In the genomic region with DNA sequence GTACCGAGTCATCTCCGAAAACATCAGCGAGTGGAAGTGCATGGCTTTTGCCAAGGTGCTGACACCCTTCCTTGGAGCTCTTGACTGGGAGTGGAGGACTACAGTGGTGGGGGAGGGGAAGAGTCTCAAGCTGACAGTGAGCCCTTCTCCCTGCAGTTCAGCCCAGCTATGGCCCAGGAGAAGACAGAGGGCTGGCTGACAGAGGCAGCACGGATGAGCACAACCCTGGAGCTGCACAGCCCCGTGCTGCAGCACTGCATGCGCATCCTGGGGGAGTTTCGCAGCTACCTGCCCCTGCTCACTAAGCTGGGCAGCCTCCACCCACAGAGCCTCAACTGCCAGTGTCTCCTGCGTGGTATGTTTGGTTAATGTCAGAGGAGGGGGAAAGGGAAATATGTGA, we compare ENCODE assay signal across 17 cellular contexts. TPM values are rescaled to one million over a fixed set of nuclear protein-coding genes. Genes with fewer than 3 reads are reported as not detected.
A peak's percentile ranks its signal among the peaks of the same experiment; 100 is the strongest.
DNase-seq lines count a peak whose midpoint lies in the region; ATAC-seq, FAIRE-seq and TF ChIP-seq lines count a peak whose summit lies in the region.
"Had no signal": no experiment of that assay in that cellular context is flagged by ENCODE, and none has a peak within 500 bp of the region (broad histone marks: within the 10 kb centered on the region; RNA-seq: fewer than 3 reads in every experiment).

No MANE protein-coding gene starts in this region.

- H4K91ac ChIP-seq in H9 (ENCODE audit: insufficient read length, low read depth, low read length), result no peak overlapping the region

- H2BK12ac ChIP-seq in H9 (ENCODE audit: insufficient read length, low read depth, low read length), result no peak overlapping the region

- H3K4me1 ChIP-seq in H9 (ENCODE audit: insufficient read depth, low read length), result no peaks in the 10 kb centered on the region
- H3K4me1 ChIP-seq in K562 (replicated peaks in 1 of 2; ENCODE audit: control insufficient read depth in 2 of 2, insufficient read depth in 2 of 2, low read length in 2 of 2), result peaks cover 11 to 16% of the 10 kb centered on the region in 2 experiments; a peak in 4 of 5 replicates
- peaks cover 10% of the 10 kb centered on the region for H3K4me1 ChIP-seq in neural progenitor cell
- H3K4me1 ChIP-seq in hepatocyte (ENCODE audit: insufficient read depth), result no peaks in the 10 kb centered on the region
- H3K4me1 ChIP-seq: BE2C had no signal

- DNase-seq in ELF-1 (ENCODE audit: low read depth, low spot score) (peak; percentile 21), H9 (no peak), K562 (ENCODE audit: extremely low read depth in 1 of 4, low spot score in 3 of 4) (peak in 2 of 4 experiments; percentile 17 to 24), neural progenitor cell (ENCODE audit: low spot score) (peak; percentile 16), hepatocyte (ENCODE audit: low spot score) (no peak), NCI-H2227 treated with DMSO at 0.1 percent for 48 hours (lab: John Stamatoyannopoulos, UW) (no peak)
- no peak for DNase-seq in stimulated activated CD4-positive, alpha-beta T cell treated with anti-CD3 and anti-CD28 coated beads, Interleukin-4, amount 100 ng/mL, for 4 hours
- DNase-seq: BE2C; Calu3; CD4-positive, alpha-beta memory T cell; GM23248; NCI-H1048; NCI-H1436 treated with DMSO at 0.1 percent for 48 hours; NCI-H2029 treated with DMSO at 0.1 percent for 48 hours; NCI-H2171 treated with DMSO at 0.1 percent for 48 hours; NCI-H510A had no signal

- CTCF ChIA-PET in K562 (lab: Yijun Ruan, JAX; ENCODE audit: low intra/inter-chr PET ratio), result no interaction called here

- H3K79me2 ChIP-seq in H9 (ENCODE audit: insufficient read depth, low read length) (no peaks in the 10 kb centered on the region), K562 (ENCODE audit: control insufficient read depth, insufficient read depth, low read length) (no peaks in the 10 kb centered on the region), neural progenitor cell (ENCODE audit: low read depth) (no peaks in the 10 kb centered on the region), hepatocyte (no peaks in the 10 kb centered on the region)

- no peak overlapping the region for H3K27ac Mint-ChIP-seq in H9
- H3K27ac Mint-ChIP-seq in neural progenitor cell, result no peak overlapping the region

- no peaks in the 10 kb centered on the region for H3K9me3 Mint-ChIP-seq in H9
- no peaks in the 10 kb centered on the region for H3K9me3 Mint-ChIP-seq in neural progenitor cell
- H3K9me3 Mint-ChIP-seq: CD4-positive, alpha-beta memory T cell had no signal

- no TSS peak for BruUV-seq in K562 (replicated peaks; lab: Mats Ljungman, UMichigan)

- no peak overlapping the region for H2AFZ ChIP-seq in H9 (ENCODE audit: low read length)
- H2AFZ ChIP-seq in K562 (ENCODE audit: low read depth, low read length), result peak overlapping the region; percentile 33; the same call in 1 of the 2 replicates
- no peak overlapping the region for H2AFZ ChIP-seq in neural progenitor cell (replicated peaks)
- H2AFZ ChIP-seq in hepatocyte, result no peak overlapping the region
- H2AFZ ChIP-seq: GM23248 had no signal

- WGBS in H9 (ENCODE audit: extremely low coverage, insufficient read length, low lambda C conversion rate), result no CpG with 5 or more reads among the region's 8 CpGs
- WGBS in K562 (ENCODE audit: insufficient coverage, low coverage, missing lambda C conversion rate), result 52% methylated on average over 8 of the region's 8 CpGs
- WGBS in hepatocyte (ENCODE audit: low lambda C conversion rate, missing lambda C conversion rate), result 82% methylated on average over 8 of the region's 8 CpGs

- H3K27ac ChIP-seq in H9 (ENCODE audit: insufficient read length, low read depth, low read length) (no peak overlapping the region), K562 (ENCODE audit: extremely low read depth, low read depth, low read length) (no peak overlapping the region; the same call in 2 of the 3 replicates), neural progenitor cell (no peak overlapping the region), hepatocyte (no peak overlapping the region)
- H3K27ac ChIP-seq: GM23248, KMS-11 had no signal

- no peak overlapping the region for H2BK120ac ChIP-seq in H9 (ENCODE audit: low read depth, low read length, poor library complexity, severe bottlenecking)

- peak; percentile 71 for ATAC-seq in K562

- POLR2A ChIA-PET in K562 (lab: Yijun Ruan, JAX), result interaction anchor here (0.6 to 1.2 kb wide), 5 partner anchors 9 to 19 kb away, joined by 3 to 8 read pairs (median 4); no protein-coding TSS in a partner anchor

- no peak overlapping the region for H3K23ac ChIP-seq in H9 (ENCODE audit: insufficient read length, low read depth, low read length)

- H3T11ph ChIP-seq in H9 (ENCODE audit: low read length), result no peak overlapping the region

- H3K9me3 ChIP-seq in H9 (ENCODE audit: control insufficient read depth, low read depth, low read length) (no peaks in the 10 kb centered on the region), K562 (replicated peaks; ENCODE audit: control insufficient read depth, insufficient read depth, low read depth, low read length) (no peaks in the 10 kb centered on the region), neural progenitor cell (ENCODE audit: low read depth) (no peaks in the 10 kb centered on the region), hepatocyte (ENCODE audit: low read depth) (no peaks in the 10 kb centered on the region)
- H3K9me3 ChIP-seq: BE2C had no signal

- no peak overlapping the region for H3K4me2 ChIP-seq in H9 (ENCODE audit: insufficient read depth, insufficient read length, low read length)
- no peak overlapping the region for H3K4me2 ChIP-seq in K562 (ENCODE audit: insufficient read depth, low read length)
- H3K4me2 ChIP-seq in neural progenitor cell, result peak overlapping the region; percentile 53
- no peak overlapping the region for H3K4me2 ChIP-seq in hepatocyte
- H3K4me2 ChIP-seq: KMS-11 had no signal

- H2BK5ac ChIP-seq in H9 (ENCODE audit: insufficient read length, low read length), result no peak overlapping the region

- peaks cover 4% of the 10 kb centered on the region for H3F3A ChIP-seq in neural progenitor cell (ENCODE audit: low read depth)

- TF ChIP-seq EP300 in K562 (IDR thresholded peaks at IDR 0.05; ENCODE audit: low read length), result no peak

- in situ Hi-C loops in K562 (cut with MboI), result loop anchor here (10.0 kb wide), 1 partner anchor 136 kb away; no protein-coding TSS in a partner anchor

- TF ChIP-seq POLR2A in K562 (conservative IDR thresholded peaks at IDR 0.05), result no peak

- peak overlapping the region; percentile 72; the same call in 1 of the 2 replicates for H3K14ac ChIP-seq in H9 (ENCODE audit: insufficient read depth, low read length)

- no peaks in the 10 kb centered on the region for H3K9me2 ChIP-seq in hepatocyte (replicated peaks; ENCODE audit: insufficient read depth)

- H3K36me3 ChIP-seq in K562 (ENCODE audit: control insufficient read depth, insufficient read depth, low read length), result no peaks in the 10 kb centered on the region; the same call in 2 of the 3 replicates
- H3K36me3 ChIP-seq in neural progenitor cell, result no peaks in the 10 kb centered on the region
- no peaks in the 10 kb centered on the region for H3K36me3 ChIP-seq in hepatocyte (replicated peaks; ENCODE audit: insufficient read depth, low read depth)
- H3K36me3 ChIP-seq: BE2C had no signal

- H3K27me3 ChIP-seq in H9 (ENCODE audit: insufficient read depth, low read length), result no peaks in the 10 kb centered on the region
- no peaks in the 10 kb centered on the region for H3K27me3 ChIP-seq in K562 (ENCODE audit: control insufficient read depth in 2 of 2, insufficient read depth in 2 of 2, low read length in 2 of 2)
- H3K27me3 ChIP-seq in neural progenitor cell, result no peaks in the 10 kb centered on the region
- H3K27me3 ChIP-seq in hepatocyte, result no peaks in the 10 kb centered on the region
- H3K27me3 ChIP-seq: BE2C had no signal

- H3K18ac ChIP-seq in H9 (ENCODE audit: insufficient read length, low read depth, low read length), result no peak overlapping the region

- TF ChIP-seq CTCF in H9 (conservative IDR thresholded peaks at IDR 0.05), result no peak
- no peak for TF ChIP-seq CTCF in K562 (IDR thresholded peaks at IDR 0.05 in 2 of 3, conservative IDR thresholded peaks at IDR 0.05 in 1 of 3; ENCODE audit: insufficient read depth in 2 of 3, low read depth in 1 of 3, low read length in 3 of 3)
- no peak for TF ChIP-seq CTCF in neural progenitor cell (IDR thresholded peaks at IDR 0.05)
- no peak for TF ChIP-seq CTCF in hepatocyte (IDR thresholded peaks at IDR 0.05; ENCODE audit: poor library complexity)

- peaks cover 14 to 17% of the 10 kb centered on the region in 2 experiments for H3K4me1 Mint-ChIP-seq in H9
- H3K4me1 Mint-ChIP-seq in neural progenitor cell, result no peaks in the 10 kb centered on the region

- no peak for TF ChIP-seq RAD21 in K562 (CRISPR knock-in tag; conservative IDR thresholded peaks at IDR 0.05 in 1 of 2, IDR thresholded peaks at IDR 0.05 in 1 of 2)

- no peak overlapping the region for H3K56ac ChIP-seq in H9 (ENCODE audit: insufficient read length, low read depth, low read length)

- intact Hi-C loops in K562 (cut with micrococcal nuclease), result no loop called here

- H4K20me1 ChIP-seq in H9 (ENCODE audit: control insufficient read depth, insufficient read depth, insufficient read length) (no peaks in the 10 kb centered on the region), K562 (replicated peaks; ENCODE audit: control insufficient read depth, insufficient read depth, low read length) (no peaks in the 10 kb centered on the region), neural progenitor cell (ENCODE audit: low read depth) (no peaks in the 10 kb centered on the region), hepatocyte (ENCODE audit: insufficient read depth, poor library complexity, severe bottlenecking) (no peaks in the 10 kb centered on the region)

- H3K9me1 ChIP-seq in K562 (ENCODE audit: control insufficient read depth, insufficient read depth, low read length), result no peaks in the 10 kb centered on the region

- H3K23me2 ChIP-seq in H9 (ENCODE audit: insufficient read length, low read depth, low read length, poor library complexity, severe bottlenecking), result no peaks in the 10 kb centered on the region

- no peak overlapping the region for H2BK15ac ChIP-seq in H9 (ENCODE audit: low read depth, low read length)

- H3K4ac ChIP-seq in H9 (ENCODE audit: low read depth, low read length), result no peak overlapping the region

- no peak overlapping the region for H4K5ac ChIP-seq in H9 (ENCODE audit: insufficient read length, low read depth, low read length)

- H3K79me1 ChIP-seq in H9 (ENCODE audit: insufficient read depth, low read depth, low read length, poor library complexity, severe bottlenecking), result no peaks in the 10 kb centered on the region

- no peak overlapping the region for H4K8ac ChIP-seq in H9 (replicated peaks; ENCODE audit: insufficient read length, low read depth, low read length)

- H3K27me3 Mint-ChIP-seq in H9 (ENCODE audit: low read depth) (no peaks in the 10 kb centered on the region), neural progenitor cell (ENCODE audit: insufficient read depth, low read depth) (peaks cover 2% of the 10 kb centered on the region)
- H3K27me3 Mint-ChIP-seq: CD4-positive, alpha-beta memory T cell had no signal

- H3K36me3 Mint-ChIP-seq in H9 (ENCODE audit: insufficient read depth in 1 of 3, low read depth in 3 of 3) (no peaks in the 10 kb centered on the region; a peak in 1 of 7 replicates), neural progenitor cell (peaks cover 4% of the 10 kb centered on the region)

- H3K4me3 Mint-ChIP-seq in H9 (no peak overlapping the region), neural progenitor cell (no peak overlapping the region)
- H3K4me3 Mint-ChIP-seq: CD4-positive, alpha-beta memory T cell had no signal

- FAIRE-seq in K562 (lab: Jason Lieb, UNC), result no peak

- no peak overlapping the region for H2BK20ac ChIP-seq in H9 (ENCODE audit: low read depth, low read length, poor library complexity, severe bottlenecking)

- H3K9ac ChIP-seq in H9 (ENCODE audit: extremely low read depth, insufficient read length, low read length) (no peak overlapping the region), K562 (ENCODE audit: insufficient read depth in 1 of 2, low read depth in 2 of 2, low read length in 2 of 2) (peak overlapping the region in 1 of 2 experiments; percentile 84; a peak in 2 of 4 replicates), neural progenitor cell (no peak overlapping the region)
- H3K9ac ChIP-seq: GM23248, KMS-11 had no signal

- H3K4me3 ChIP-seq in K562, result no peak overlapping the region
- H3K4me3 ChIP-seq in neural progenitor cell, result no peak overlapping the region
- H3K4me3 ChIP-seq in hepatocyte, result no peak overlapping the region
- H3K4me3 ChIP-seq: GM23248 had no signal

- no peak overlapping the region for H2AK5ac ChIP-seq in H9 (ENCODE audit: insufficient read length, low read length)

RNA-seq across cellular contexts. Expression of a gene that starts 41.4 kb away (rescaled TPM):
- 3.5 TPM in 2 replicates for total RNA-seq in H9 (2021)
- 197 and 241 TPM in 2 replicates for total RNA-seq in K562 (2011; cell fraction: chromatin; rRNA removed; ENCODE audit: low replicate concordance)
- total RNA-seq in K562 (2011; cell fraction: nucleolus; rRNA removed), result 92.7 and 107 TPM in 2 replicates
- 141 and 183 TPM in 2 replicates for total RNA-seq in K562 (2011; cell fraction: nucleoplasm; rRNA removed)
- 3.0 and 3.8 TPM in 2 replicates for total RNA-seq in K562 (2014; rRNA removed)
- total RNA-seq in K562 (2014; rRNA removed; fragmentation: Illumina TruSeq; extraction: Trizol), result 3.6 and 4.1 TPM in 2 replicates
- total RNA-seq in K562 (2015; rRNA removed; fragmentation: Illumina TruSeq; extraction: Trizol), result 3.6 TPM in 2 replicates
- 6.5 and 7.4 TPM in 2 replicates for total RNA-seq in K562 (2021)
- polyA plus RNA-seq in K562 (2011; rRNA removed), result 9.7 and 16.7 TPM in 2 replicates
- polyA plus RNA-seq in K562 (2011; cell fraction: cytosol; rRNA removed), result 4.1 and 6.9 TPM in 2 replicates
- polyA plus RNA-seq in K562 (2011; cell fraction: nucleus; rRNA removed), result 123 and 140 TPM in 2 replicates
- 5.2 and 22.4 TPM in 2 replicates for polyA plus RNA-seq in K562 (2012)
- polyA plus RNA-seq in K562 (2014; fragmentation: Illumina TruSeq; extraction: Trizol), result 4.8 TPM in 2 replicates
- 1 to 10 TPM in 1 of 2 experiments, under 1 TPM in 1; 0.82 to 2.0 TPM for polyA plus RNA-seq in K562 (2014; fragmentation: Nextera tagmentation; extraction: Ambion mirVana)
- polyA plus RNA-seq in K562 (2014; rRNA removed), result 7.1 and 8.4 TPM in 2 replicates
- 24.5 and 30.4 TPM in 2 replicates for polyA minus RNA-seq in K562 (2011; rRNA and poly(A)+ RNA removed)
- polyA minus RNA-seq in K562 (2011; cell fraction: cytosol; rRNA and poly(A)+ RNA removed), result 7.0 and 8.5 TPM in 2 replicates
- 26.4 and 49.9 TPM in 2 replicates for polyA minus RNA-seq in K562 (2011; cell fraction: nucleus; rRNA and poly(A)+ RNA removed)
- 5.0 and 8.6 TPM in 2 replicates for total RNA-seq in neural progenitor cell (ENCODE audit: low replicate concordance)
- 7.3 and 8.1 TPM in 2 replicates for total RNA-seq in hepatocyte
- 7.1 and 7.9 TPM in 2 replicates for polyA plus RNA-seq in hepatocyte

RNA-seq across cellular contexts. Expression of a gene that starts 57.2 kb away (rescaled TPM):
- 49.9 and 50.3 TPM in 2 replicates for total RNA-seq in H9 (2021)
- 128 and 180 TPM in 2 replicates for total RNA-seq in K562 (2011; cell fraction: chromatin; rRNA removed; ENCODE audit: low replicate concordance)
- 109 and 115 TPM in 2 replicates for total RNA-seq in K562 (2011; cell fraction: nucleolus; rRNA removed)
- 150 and 215 TPM in 2 replicates for total RNA-seq in K562 (2011; cell fraction: nucleoplasm; rRNA removed)
- total RNA-seq in K562 (2014; rRNA removed), result 43.2 and 48.7 TPM in 2 replicates
- 45.7 and 47.5 TPM in 2 replicates for total RNA-seq in K562 (2014; rRNA removed; fragmentation: Illumina TruSeq; extraction: Trizol)
- total RNA-seq in K562 (2015; rRNA removed; fragmentation: Illumina TruSeq; extraction: Trizol), result 47.0 and 48.9 TPM in 2 replicates
- total RNA-seq in K562 (2021), result 63.0 and 66.0 TPM in 2 replicates
- 78.1 and 83.0 TPM in 2 replicates for polyA plus RNA-seq in K562 (2011; rRNA removed)
- 82.7 and 87.5 TPM in 2 replicates for polyA plus RNA-seq in K562 (2011; cell fraction: cytosol; rRNA removed)
- polyA plus RNA-seq in K562 (2011; cell fraction: nucleus; rRNA removed), result 109 and 128 TPM in 2 replicates
- polyA plus RNA-seq in K562 (2012), result 38.6 and 62.9 TPM in 2 replicates
- polyA plus RNA-seq in K562 (2014; fragmentation: Illumina TruSeq; extraction: Trizol), result 48.1 and 57.0 TPM in 2 replicates
- polyA plus RNA-seq in K562 (2014; fragmentation: Nextera tagmentation; extraction: Ambion mirVana), result 100 to 1,000 TPM; 158 to 163 TPM
- polyA plus RNA-seq in K562 (2014; rRNA removed), result 54.0 and 64.9 TPM in 2 replicates
- polyA minus RNA-seq in K562 (2011; rRNA and poly(A)+ RNA removed), result 58.1 and 61.2 TPM in 2 replicates
- 21.0 and 37.8 TPM in 2 replicates for polyA minus RNA-seq in K562 (2011; cell fraction: cytosol; rRNA and poly(A)+ RNA removed)
- polyA minus RNA-seq in K562 (2011; cell fraction: nucleus; rRNA and poly(A)+ RNA removed), result 75.8 and 112 TPM in 2 replicates
- 37.2 and 39.8 TPM in 2 replicates for total RNA-seq in neural progenitor cell (ENCODE audit: low replicate concordance)
- 56.3 and 68.0 TPM in 2 replicates for total RNA-seq in hepatocyte
- polyA plus RNA-seq in hepatocyte, result 52.1 and 65.8 TPM in 2 replicates

RNA-seq across cellular contexts. Expression of a gene that starts 57.3 kb away (rescaled TPM):
- total RNA-seq in H9 (2021) (50.4 and 55.1 TPM in 2 replicates), K562 (2014; rRNA removed) (41.0 and 46.7 TPM in 2 replicates), K562 (2014; rRNA removed; fragmentation: Illumina TruSeq; extraction: Trizol) (27.8 and 32.0 TPM in 2 replicates), K562 (2015; rRNA removed; fragmentation: Illumina TruSeq; extraction: Trizol) (37.6 and 40.8 TPM in 2 replicates), K562 (2021) (42.9 and 46.5 TPM in 2 replicates), neural progenitor cell (ENCODE audit: low replicate concordance) (40.2 and 50.5 TPM in 2 replicates), hepatocyte (78.0 and 90.1 TPM in 2 replicates)
- total RNA-seq in K562 (2011; cell fraction: chromatin; rRNA removed; ENCODE audit: low replicate concordance), result 207 and 353 TPM in 2 replicates
- 170 and 195 TPM in 2 replicates for total RNA-seq in K562 (2011; cell fraction: nucleolus; rRNA removed)
- total RNA-seq in K562 (2011; cell fraction: nucleoplasm; rRNA removed), result 211 and 248 TPM in 2 replicates
- polyA plus RNA-seq in K562 (2011; rRNA removed) (74.1 and 84.0 TPM in 2 replicates), K562 (2014; fragmentation: Illumina TruSeq; extraction: Trizol) (48.5 and 49.3 TPM in 2 replicates), K562 (2014; fragmentation: Nextera tagmentation; extraction: Ambion mirVana) (10 to 100 TPM; 11.8 to 14.2 TPM), K562 (2014; rRNA removed) (60.0 and 61.0 TPM in 2 replicates), hepatocyte (94.9 and 108 TPM in 2 replicates)
- polyA plus RNA-seq in K562 (2011; cell fraction: cytosol; rRNA removed), result 59.9 and 62.2 TPM in 2 replicates
- polyA plus RNA-seq in K562 (2011; cell fraction: nucleus; rRNA removed), result 334 and 409 TPM in 2 replicates
- polyA plus RNA-seq in K562 (2012), result 35.7 and 48.8 TPM in 2 replicates
- 58.8 and 63.0 TPM in 2 replicates for polyA minus RNA-seq in K562 (2011; rRNA and poly(A)+ RNA removed)
- 15.8 and 19.7 TPM in 2 replicates for polyA minus RNA-seq in K562 (2011; cell fraction: cytosol; rRNA and poly(A)+ RNA removed)
- 73.6 and 124 TPM in 2 replicates for polyA minus RNA-seq in K562 (2011; cell fraction: nucleus; rRNA and poly(A)+ RNA removed)

Comparison
In these comparisons a context has a peak if more than half of its experiments do, and no peak if none do; other contexts are left out.
1. DNase-seq: peak in ELF-1 (single experiment) and neural progenitor cell (single experiment); none in H9 (single experiment), hepatocyte (single experiment), stimulated activated CD4-positive, alpha-beta T cell treated with anti-CD3 and anti-CD28 coated beads, Interleukin-4, amount 100 ng/mL, for 4 hours (0 of 2) and NCI-H2227 treated with DMSO at 0.1 percent for 48 hours (single experiment).